23 cellular contexts compared by ENCODE assay signal in genomic region chr1:219529116-219529515, GRCh38.
DNase-seq lines count a peak whose midpoint lies in the region; ATAC-seq and TF ChIP-seq lines count a peak whose summit lies in the region.
"Had no signal": no experiment of that assay in that cellular context is flagged by ENCODE, and none has a peak within 500 bp of the region (broad histone marks: within the 10 kb centered on the region; RNA-seq: fewer than 3 reads in every experiment).

No MANE protein-coding gene starts in this region.

- intact Hi-C loops in Right ventricle myocardium superior (cut with DNase I), result no loop called here

- no peaks in the 10 kb centered on the region for H3K79me1 ChIP-seq in trophoblast cell (ENCODE audit: low read length)

- H3K4ac ChIP-seq in trophoblast cell (ENCODE audit: low read depth, low read length), result no peak overlapping the region

- no peaks in the 10 kb centered on the region for H3K27me3 ChIP-seq in trophoblast cell (ENCODE audit: insufficient read depth, low read length)
- H3K27me3 ChIP-seq: ovary, tibial artery had no signal

- no peak overlapping the region for H3K4me2 ChIP-seq in trophoblast cell (ENCODE audit: low read length)

- no peak overlapping the region for H4K8ac ChIP-seq in trophoblast cell (ENCODE audit: low read depth, low read length)

- H3K36me3 ChIP-seq in trophoblast cell (ENCODE audit: control insufficient read depth in 1 of 2, insufficient read depth in 2 of 2, low read length in 2 of 2), result no peaks in the 10 kb centered on the region
- H3K36me3 ChIP-seq: ovary, tibial artery had no signal

- H3K9me3 Mint-ChIP-seq in glutamatergic neuron (ENCODE audit: unreplicated experiment), result no peaks in the 10 kb centered on the region
- H3K9me3 Mint-ChIP-seq in chondrocyte (ENCODE audit: low read depth), result no peaks in the 10 kb centered on the region
- H3K9me3 Mint-ChIP-seq: activated naive CD8-positive, alpha-beta T cell treated with anti-CD3 and anti-CD28 coated beads for 36 hours had no signal

- H3K14ac ChIP-seq in trophoblast cell (ENCODE audit: low read length), result no peak overlapping the region

- H3K4me3 Mint-ChIP-seq in glutamatergic neuron (ENCODE audit: unreplicated experiment), result no peak overlapping the region
- no peak overlapping the region for H3K4me3 Mint-ChIP-seq in chondrocyte (ENCODE audit: unreplicated experiment)
- H3K4me3 Mint-ChIP-seq: activated naive CD8-positive, alpha-beta T cell treated with anti-CD3 and anti-CD28 coated beads for 36 hours; memory B cell; naive B cell; stimulated activated naive CD8-positive, alpha-beta T cell treated with anti-CD3 and anti-CD28 coated beads, Interleukin-15, amount 100 ng/mL, for 72 hours had no signal

- no peak overlapping the region for H3K27ac ChIP-seq in trophoblast cell (ENCODE audit: low read depth, low read length)
- H3K27ac ChIP-seq: ovary, tibial artery had no signal

- H2BK5ac ChIP-seq in trophoblast cell (ENCODE audit: low read depth, low read length, poor library complexity), result no peak overlapping the region

- peaks cover 0 to 2% of the 10 kb centered on the region in 2 experiments for H3K4me1 ChIP-seq in trophoblast cell (ENCODE audit: control insufficient read depth in 1 of 2, insufficient read depth in 2 of 2, low read length in 2 of 2)
- H3K4me1 ChIP-seq: tibial artery had no signal

- H2BK12ac ChIP-seq in trophoblast cell (ENCODE audit: low read length), result no peak overlapping the region

- no peak overlapping the region for H4K12ac ChIP-seq in trophoblast cell (ENCODE audit: low read depth, low read length)

- TF ChIP-seq CTCF in NB4 (IDR thresholded peaks at IDR 0.05; ENCODE audit: low read depth, low read length) (no peak), glutamatergic neuron (IDR thresholded peaks at IDR 0.05; ENCODE audit: partially characterized antibody, unreplicated experiment) (no peak), chondrocyte (IDR thresholded peaks at IDR 0.05) (no peak)

- H3K4me3 ChIP-seq in NB4 (ENCODE audit: low read depth, low read length) (no peak overlapping the region), trophoblast cell (ENCODE audit: low read depth, low read length) (no peak overlapping the region)
- H3K4me3 ChIP-seq: ovary, tibial artery had no signal

- H3K27me3 Mint-ChIP-seq in glutamatergic neuron (ENCODE audit: unreplicated experiment) (peaks cover 3% of the 10 kb centered on the region), chondrocyte (ENCODE audit: low read depth) (no peaks in the 10 kb centered on the region)
- H3K27me3 Mint-ChIP-seq: activated naive CD8-positive, alpha-beta T cell treated with anti-CD3 and anti-CD28 coated beads for 36 hours; stimulated activated naive CD8-positive, alpha-beta T cell treated with anti-CD3 and anti-CD28 coated beads, Interleukin-15, amount 100 ng/mL, for 72 hours had no signal

- H3K9me3 ChIP-seq in trophoblast cell (ENCODE audit: insufficient read depth, low read depth, low read length), result no peaks in the 10 kb centered on the region
- H3K9me3 ChIP-seq: ovary, tibial artery had no signal

- H4K91ac ChIP-seq in trophoblast cell (ENCODE audit: low read depth, low read length), result peak overlapping the region; percentile 13

- TF ChIP-seq POLR2A in NB4 (IDR thresholded peaks at IDR 0.05; ENCODE audit: extremely low read depth, insufficient read length), result no peak

- DNase-seq in NCI-H524 (lab: John Stamatoyannopoulos, UW), result peak; percentile 8 to 37
- no peak for DNase-seq in NCI-H524 treated with DMSO at 0.1 percent for 48 hours (lab: John Stamatoyannopoulos, UW)
- peak; percentile 8 for DNase-seq in NB4 (ENCODE audit: low read depth)
- DNase-seq in glutamatergic neuron, result peak; percentile 24
- DNase-seq in trophoblast cell, result no peak
- DNase-seq in Right ventricle myocardium superior, result no peak
- no peak for DNase-seq in kidney glomerular epithelial cell (lab: John Stamatoyannopoulos, UW)
- DNase-seq in chondrocyte (ENCODE audit: low spot score), result no peak
- DNase-seq: 8988T; activated CD4-positive, alpha-beta T cell treated with anti-CD3 and anti-CD28 coated beads for 48 hours; activated naive CD8-positive, alpha-beta T cell treated with anti-CD3 and anti-CD28 coated beads for 36 hours; DND-41; foreskin melanocyte; hypothalamus; naive B cell; NCI-H1417; NCI-H526; ovary; stimulated activated CD4-positive, alpha-beta T cell treated with anti-CD3 and anti-CD28 coated beads, Interleukin-12 subunit alpha, Interleukin-12 subunit beta, amount 100 ng/mL, for 4 hours; stimulated activated naive CD8-positive, alpha-beta T cell treated with anti-CD3 and anti-CD28 coated beads, Interleukin-15, amount 100 ng/mL, for 72 hours; T-helper 1 cell; tibial artery had no signal

- H3K36me3 Mint-ChIP-seq in glutamatergic neuron (ENCODE audit: unreplicated experiment), result no peaks in the 10 kb centered on the region
- H3K36me3 Mint-ChIP-seq in chondrocyte (ENCODE audit: low read depth), result peaks cover 2% of the 10 kb centered on the region
- H3K36me3 Mint-ChIP-seq: activated naive CD8-positive, alpha-beta T cell treated with anti-CD3 and anti-CD28 coated beads for 36 hours; memory B cell; naive B cell had no signal

- no peak overlapping the region for H3K27ac Mint-ChIP-seq in glutamatergic neuron (ENCODE audit: unreplicated experiment)
- no peak overlapping the region for H3K27ac Mint-ChIP-seq in chondrocyte (ENCODE audit: unreplicated experiment)
- H3K27ac Mint-ChIP-seq: activated naive CD8-positive, alpha-beta T cell treated with anti-CD3 and anti-CD28 coated beads for 36 hours; memory B cell; naive B cell; stimulated activated naive CD8-positive, alpha-beta T cell treated with anti-CD3 and anti-CD28 coated beads, Interleukin-15, amount 100 ng/mL, for 72 hours had no signal

- H3K79me2 ChIP-seq in trophoblast cell (ENCODE audit: control insufficient read depth, insufficient read depth, low read length, poor library complexity), result no peaks in the 10 kb centered on the region

- WGBS in trophoblast cell (ENCODE audit: extremely low coverage, insufficient coverage, insufficient read length), result no CpG with 5 or more reads among the region's 2 CpGs

- H3K4me1 Mint-ChIP-seq in glutamatergic neuron (ENCODE audit: low read depth, unreplicated experiment), result peaks cover 13% of the 10 kb centered on the region
- H3K4me1 Mint-ChIP-seq in chondrocyte (ENCODE audit: low read depth), result peaks cover 7% of the 10 kb centered on the region
- H3K4me1 Mint-ChIP-seq: activated naive CD8-positive, alpha-beta T cell treated with anti-CD3 and anti-CD28 coated beads for 36 hours; naive B cell; stimulated activated naive CD8-positive, alpha-beta T cell treated with anti-CD3 and anti-CD28 coated beads, Interleukin-15, amount 100 ng/mL, for 72 hours had no signal

- no peak overlapping the region for H2AFZ ChIP-seq in trophoblast cell (ENCODE audit: insufficient read depth, low read length, poor library complexity)

- ATAC-seq in Right ventricle myocardium superior (ENCODE audit: poor library complexity), result no peak
- ATAC-seq: stimulated activated naive CD8-positive, alpha-beta T cell treated with anti-CD3 and anti-CD28 coated beads, Interleukin-15, amount 100 ng/mL, for 72 hours had no signal

- H2AK5ac ChIP-seq in trophoblast cell (ENCODE audit: low read length), result no peak overlapping the region

- H3K9ac ChIP-seq in trophoblast cell (ENCODE audit: low read length), result no peak overlapping the region

- no peak overlapping the region for H3K23ac ChIP-seq in trophoblast cell (ENCODE audit: low read length)

- H3K18ac ChIP-seq in trophoblast cell (ENCODE audit: low read length), result no peak overlapping the region

- H2BK120ac ChIP-seq in trophoblast cell (ENCODE audit: insufficient read depth, low read length, poor library complexity), result no peak overlapping the region

Comparison
In these comparisons a context has a peak if more than half of its experiments do, and no peak if none do; other contexts are left out.
1. DNase-seq: peak in NCI-H524 (2 of 2), NB4 (single experiment) and glutamatergic neuron (single experiment); none in NCI-H524 treated with DMSO at 0.1 percent for 48 hours (single experiment), trophoblast cell (0 of 2), Right ventricle myocardium superior (single experiment), kidney glomerular epithelial cell (single experiment) and chondrocyte (single experiment).